ENCODE assay signal across 1 cellular context in genomic region chr12:122503147-122503751, GRCh38.
TF ChIP-seq lines count a peak whose summit lies in the region.

No MANE protein-coding gene starts in this region.

TF ChIP-seq in HEK293, 187 proteins besides CTCF, POLR2A, EP300 and RAD21 (continued from another document):
- TF ChIP-seq, protein P1, sequence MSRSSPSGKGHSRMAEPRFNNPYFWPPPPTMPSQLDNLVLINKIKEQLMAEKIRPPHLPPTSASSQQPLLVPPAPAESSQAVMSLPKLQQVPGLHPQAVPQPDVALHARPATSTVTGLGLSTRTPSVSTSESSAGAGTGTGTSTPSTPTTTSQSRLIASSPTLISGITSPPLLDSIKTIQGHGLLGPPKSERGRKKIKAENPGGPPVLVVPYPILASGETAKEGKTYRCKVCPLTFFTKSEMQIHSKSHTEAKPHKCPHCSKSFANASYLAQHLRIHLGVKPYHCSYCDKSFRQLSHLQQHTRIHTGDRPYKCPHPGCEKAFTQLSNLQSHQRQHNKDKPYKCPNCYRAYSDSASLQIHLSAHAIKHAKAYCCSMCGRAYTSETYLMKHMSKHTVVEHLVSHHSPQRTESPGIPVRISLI (tag by site-specific recombination; IDR thresholded peaks at IDR 0.05), result peak; percentile 49
- TF ChIP-seq KLF7 (tag by site-specific recombination; IDR thresholded peaks at IDR 0.05; ENCODE audit: borderline replicate concordance) (no peak), ZNF146 (tag by site-specific recombination; IDR thresholded peaks at IDR 0.05) (no peak), ZNF202 (tag by site-specific recombination; IDR thresholded peaks at IDR 0.05; ENCODE audit: borderline replicate concordance) (no peak), HOXA7 (CRISPR knock-in tag; IDR thresholded peaks at IDR 0.05; ENCODE audit: borderline replicate concordance) (no peak), ZNF16 (tag by site-specific recombination; IDR thresholded peaks at IDR 0.05; ENCODE audit: low read depth) (no peak), KLF8 (tag by site-specific recombination; IDR thresholded peaks at IDR 0.05) (peak; percentile 4; the same call in 1 of the 2 replicates), ZNF670 (tag by site-specific recombination; IDR thresholded peaks at IDR 0.05; ENCODE audit: low read depth) (no peak)
- TF ChIP-seq, protein P2, sequence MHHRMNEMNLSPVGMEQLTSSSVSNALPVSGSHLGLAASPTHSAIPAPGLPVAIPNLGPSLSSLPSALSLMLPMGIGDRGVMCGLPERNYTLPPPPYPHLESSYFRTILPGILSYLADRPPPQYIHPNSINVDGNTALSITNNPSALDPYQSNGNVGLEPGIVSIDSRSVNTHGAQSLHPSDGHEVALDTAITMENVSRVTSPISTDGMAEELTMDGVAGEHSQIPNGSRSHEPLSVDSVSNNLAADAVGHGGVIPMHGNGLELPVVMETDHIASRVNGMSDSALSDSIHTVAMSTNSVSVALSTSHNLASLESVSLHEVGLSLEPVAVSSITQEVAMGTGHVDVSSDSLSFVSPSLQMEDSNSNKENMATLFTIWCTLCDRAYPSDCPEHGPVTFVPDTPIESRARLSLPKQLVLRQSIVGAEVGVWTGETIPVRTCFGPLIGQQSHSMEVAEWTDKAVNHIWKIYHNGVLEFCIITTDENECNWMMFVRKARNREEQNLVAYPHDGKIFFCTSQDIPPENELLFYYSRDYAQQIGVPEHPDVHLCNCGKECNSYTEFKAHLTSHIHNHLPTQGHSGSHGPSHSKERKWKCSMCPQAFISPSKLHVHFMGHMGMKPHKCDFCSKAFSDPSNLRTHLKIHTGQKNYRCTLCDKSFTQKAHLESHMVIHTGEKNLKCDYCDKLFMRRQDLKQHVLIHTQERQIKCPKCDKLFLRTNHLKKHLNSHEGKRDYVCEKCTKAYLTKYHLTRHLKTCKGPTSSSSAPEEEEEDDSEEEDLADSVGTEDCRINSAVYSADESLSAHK (tag by site-specific recombination; IDR thresholded peaks at IDR 0.05), result no peak
